ENCODE assay signal across 8 cellular contexts in genomic region chr12:108560752-108561719, GRCh38. TPM values are rescaled to one million over a fixed set of nuclear protein-coding genes. Genes with fewer than 3 reads are reported as not detected.
DNase-seq lines count a peak whose midpoint lies in the region; ATAC-seq and TF ChIP-seq lines count a peak whose summit lies in the region.

Gene SART3 (minus strand): TSS chr12:108561173. CDS start chr12:108561154, 19 bp downstream.

- H3K4me3 ChIP-seq in DOHH2 (ENCODE audit: low read length) (peak within 1 kb of the TSS; percentile 93), GM23248 (peak within 1 kb of the TSS; percentile 98), LNCaP clone FGC (ENCODE audit: low read depth, low read length) (peak within 1 kb of the TSS; percentile 63), RWPE2 (ENCODE audit: severe bottlenecking) (peak within 1 kb of the TSS; percentile 78)

- H3K9me3 ChIP-seq in DOHH2 (ENCODE audit: control insufficient read depth, insufficient read depth, low read length) (no peaks in the 10 kb centered on the region), GM23248 (ENCODE audit: low read depth) (no peaks in the 10 kb centered on the region), RWPE2 (ENCODE audit: severe bottlenecking) (no peaks in the 10 kb centered on the region)

- H3K9ac ChIP-seq in GM23248 = peak within 1 kb of the TSS; percentile 98

- H3K79me2 ChIP-seq in DOHH2 (ENCODE audit: control insufficient read depth, low read length) (peaks cover 79% of the 10 kb centered on the region), GM23248 (ENCODE audit: insufficient read depth) (peaks cover 75% of the 10 kb centered on the region)

- H3K9me2 ChIP-seq in DOHH2 (replicated peaks; ENCODE audit: control insufficient read depth, low read length) (no peaks in the 10 kb centered on the region), GM23248 (ENCODE audit: insufficient read depth) (no peaks in the 10 kb centered on the region)

- H3K36me3 ChIP-seq in DOHH2 (ENCODE audit: control insufficient read depth, low read length) (peaks cover 72% of the 10 kb centered on the region), GM23248 (ENCODE audit: low read depth) (peaks cover 18% of the 10 kb centered on the region), RWPE2 (ENCODE audit: low read depth) (peaks cover 49% of the 10 kb centered on the region)

- H3K27ac Mint-ChIP-seq in activated T-helper 2 cell treated with anti-CD3 and anti-CD28 coated beads, Interferon-gamma antibody, Interleukin-2, Interleukin-4, amounts not matched to agents 10 μg/mL and 5 μg/mL and 100 μg/mL, durations not matched to agents 14 hours and 24 hours and 36 hours = peak within 1 kb of the TSS; percentile 100
- H3K27ac Mint-ChIP-seq in naive thymus-derived CD8-positive, alpha-beta T cell = peak within 1 kb of the TSS; percentile 98 to 100 (median 100)
- peak within 1 kb of the TSS; percentile 99 for H3K27ac Mint-ChIP-seq in stimulated activated naive B cell treated with anti-CD40 and anti-IgM and Interleukin-4, amounts not matched to agents 10 μg/mL and 1 μg/mL and 100 μg/mL, for 72 hours

- no peak for TF ChIP-seq CTCF in DOHH2 (IDR thresholded peaks at IDR 0.05; ENCODE audit: low read depth, low read length, poor library complexity, severe bottlenecking)
- no peak for TF ChIP-seq CTCF in LNCaP clone FGC (IDR thresholded peaks at IDR 0.05; ENCODE audit: control insufficient read depth, extremely low read depth, insufficient read depth)
- TF ChIP-seq CTCF in RWPE2 (IDR thresholded peaks at IDR 0.05; ENCODE audit: poor library complexity, severe bottlenecking) = no peak

- intact Hi-C loops in activated T-helper 2 cell treated with anti-CD3 and anti-CD28 coated beads, Interferon-gamma antibody, Interleukin-2, Interleukin-4, amounts not matched to agents 10 μg/mL and 5 μg/mL and 100 μg/mL, durations not matched to agents 14 hours and 24 hours and 36 hours (cut with micrococcal nuclease) = loop anchor here (1.0 to 5.0 kb wide), 2 partner anchors 46 to 491 kb away; partner anchors contain the start of genes FICD and USP30

- H3K4me2 ChIP-seq in DOHH2 (ENCODE audit: low read length) (peak within 1 kb of the TSS; percentile 98), GM23248 (ENCODE audit: unreplicated experiment) (peak within 1 kb of the TSS; percentile 91)

- DNase-seq in GM23248 (peak; percentile 96), LNCaP clone FGC (ENCODE audit: low read depth) (peak; percentile 77), RWPE2 (ENCODE audit: low spot score) (peak; percentile 72), fibroblast of peridontal ligament (ENCODE audit: extremely low read depth) (peak; percentile 92)
- peak; percentile 79 for DNase-seq in activated T-helper 2 cell treated with anti-CD3 and anti-CD28 coated beads, Interferon-gamma antibody, Interleukin-2, Interleukin-4, amounts not matched to agents 10 μg/mL and 5 μg/mL and 100 μg/mL, durations not matched to agents 14 hours and 24 hours and 36 hours (ENCODE audit: low spot score)
- DNase-seq in naive thymus-derived CD8-positive, alpha-beta T cell = peak; percentile 67 to 94 (median 80)
- DNase-seq in stimulated activated naive B cell treated with anti-CD40 and anti-IgM and Interleukin-4, amounts not matched to agents 10 μg/mL and 1 μg/mL and 100 μg/mL, for 72 hours = peak; percentile 73

- peaks cover 65% of the 10 kb centered on the region for H3K4me1 ChIP-seq in DOHH2 (ENCODE audit: control insufficient read depth, low read length)
- H3K4me1 ChIP-seq in GM23248 (ENCODE audit: insufficient read depth) = peaks cover 33% of the 10 kb centered on the region
- peaks cover 6% of the 10 kb centered on the region for H3K4me1 ChIP-seq in RWPE2 (ENCODE audit: insufficient read depth, poor library complexity, severe bottlenecking)

- POLR2A ChIA-PET in naive thymus-derived CD8-positive, alpha-beta T cell (lab: Charles Lee) = interaction anchor here (0.7 to 11.6 kb wide), 14 partner anchors 8 to 1605 kb away, joined by 3 to 217 read pairs (median 3); partner anchors contain the start of genes KCTD10, SELPLG, SSH1 and TMEM263

- peak within 1 kb of the TSS; percentile 87 for H3K27ac ChIP-seq in DOHH2 (ENCODE audit: low read depth, low read length)
- H3K27ac ChIP-seq in GM23248 = peak within 1 kb of the TSS; percentile 91
- H3K27ac ChIP-seq in RWPE2 (ENCODE audit: poor library complexity, severe bottlenecking) = peak within 1 kb of the TSS; percentile 76

- H3F3A ChIP-seq in DOHH2 (ENCODE audit: control insufficient read depth, insufficient read depth) (peaks cover 8% of the 10 kb centered on the region; the same call in 1 of the 2 replicates), GM23248 (ENCODE audit: insufficient read depth) (peaks cover 21% of the 10 kb centered on the region)

- ATAC-seq in RWPE2 (ENCODE audit: low read depth) = peak; percentile 40
- ATAC-seq in naive thymus-derived CD8-positive, alpha-beta T cell = peak; percentile 52 to 57
- peak; percentile 49 to 60 for ATAC-seq in stimulated activated naive B cell treated with anti-CD40 and anti-IgM and Interleukin-4, amounts not matched to agents 10 μg/mL and 1 μg/mL and 100 μg/mL, for 72 hours (replicated peaks)

- 0 to 1% methylated on average over 54 to 56 of the region's 57 CpGs for WGBS in GM23248 (ENCODE audit: low coverage in 1 of 2, low lambda C conversion rate in 2 of 2, missing lambda C conversion rate in 2 of 2), 2 experiments

- H3K9me3 Mint-ChIP-seq in activated T-helper 2 cell treated with anti-CD3 and anti-CD28 coated beads, Interferon-gamma antibody, Interleukin-2, Interleukin-4, amounts not matched to agents 10 μg/mL and 5 μg/mL and 100 μg/mL, durations not matched to agents 14 hours and 24 hours and 36 hours = no peaks in the 10 kb centered on the region
- no peaks in the 10 kb centered on the region for H3K9me3 Mint-ChIP-seq in naive thymus-derived CD8-positive, alpha-beta T cell
- H3K9me3 Mint-ChIP-seq in stimulated activated naive B cell treated with anti-CD40 and anti-IgM and Interleukin-4, amounts not matched to agents 10 μg/mL and 1 μg/mL and 100 μg/mL, for 72 hours = no peaks in the 10 kb centered on the region

- peaks cover 28% of the 10 kb centered on the region for H3K4me1 Mint-ChIP-seq in activated T-helper 2 cell treated with anti-CD3 and anti-CD28 coated beads, Interferon-gamma antibody, Interleukin-2, Interleukin-4, amounts not matched to agents 10 μg/mL and 5 μg/mL and 100 μg/mL, durations not matched to agents 14 hours and 24 hours and 36 hours (ENCODE audit: low read depth)
- peaks cover 25 to 84% (median 57%) of the 10 kb centered on the region in 4 donors for H3K4me1 Mint-ChIP-seq in naive thymus-derived CD8-positive, alpha-beta T cell
- peaks cover 35 to 63% of the 10 kb centered on the region in 2 donors for H3K4me1 Mint-ChIP-seq in stimulated activated naive B cell treated with anti-CD40 and anti-IgM and Interleukin-4, amounts not matched to agents 10 μg/mL and 1 μg/mL and 100 μg/mL, for 72 hours

- H3K27me3 ChIP-seq in DOHH2 (ENCODE audit: control insufficient read depth, low read length) (no peaks in the 10 kb centered on the region), GM23248 (replicated peaks; ENCODE audit: insufficient read depth) (no peaks in the 10 kb centered on the region), RWPE2 (ENCODE audit: insufficient read depth, poor library complexity, severe bottlenecking) (no peaks in the 10 kb centered on the region)

- H4K20me1 ChIP-seq in DOHH2 (ENCODE audit: control insufficient read depth, insufficient read depth, low read depth, low read length) (peaks cover 11% of the 10 kb centered on the region; the same call in 1 of the 2 replicates), GM23248 (ENCODE audit: insufficient read depth) (0 out of 2 replicates have a peak, but pooled peaks cover 3% of the 10 kb centered on the region)

- H2AFZ ChIP-seq in GM23248 = peak within 1 kb of the TSS; percentile 89

- H3K27me3 Mint-ChIP-seq in activated T-helper 2 cell treated with anti-CD3 and anti-CD28 coated beads, Interferon-gamma antibody, Interleukin-2, Interleukin-4, amounts not matched to agents 10 μg/mL and 5 μg/mL and 100 μg/mL, durations not matched to agents 14 hours and 24 hours and 36 hours (ENCODE audit: low read depth) = no peaks in the 10 kb centered on the region
- no peaks in the 10 kb centered on the region for H3K27me3 Mint-ChIP-seq in naive thymus-derived CD8-positive, alpha-beta T cell
- no peaks in the 10 kb centered on the region for H3K27me3 Mint-ChIP-seq in stimulated activated naive B cell treated with anti-CD40 and anti-IgM and Interleukin-4, amounts not matched to agents 10 μg/mL and 1 μg/mL and 100 μg/mL, for 72 hours

- H3K36me3 Mint-ChIP-seq in activated T-helper 2 cell treated with anti-CD3 and anti-CD28 coated beads, Interferon-gamma antibody, Interleukin-2, Interleukin-4, amounts not matched to agents 10 μg/mL and 5 μg/mL and 100 μg/mL, durations not matched to agents 14 hours and 24 hours and 36 hours (ENCODE audit: low read depth) = peaks cover 56% of the 10 kb centered on the region
- H3K36me3 Mint-ChIP-seq in naive thymus-derived CD8-positive, alpha-beta T cell = peaks cover 4 to 43% (median 8%) of the 10 kb centered on the region in 3 donors
- H3K36me3 Mint-ChIP-seq in stimulated activated naive B cell treated with anti-CD40 and anti-IgM and Interleukin-4, amounts not matched to agents 10 μg/mL and 1 μg/mL and 100 μg/mL, for 72 hours = peaks cover 6 to 29% of the 10 kb centered on the region in 2 donors

- H3K4me3 Mint-ChIP-seq in activated T-helper 2 cell treated with anti-CD3 and anti-CD28 coated beads, Interferon-gamma antibody, Interleukin-2, Interleukin-4, amounts not matched to agents 10 μg/mL and 5 μg/mL and 100 μg/mL, durations not matched to agents 14 hours and 24 hours and 36 hours (ENCODE audit: low read depth) = peak within 1 kb of the TSS; percentile 100
- H3K4me3 Mint-ChIP-seq in naive thymus-derived CD8-positive, alpha-beta T cell = peak within 1 kb of the TSS; percentile 97 to 100 (median 100)
- H3K4me3 Mint-ChIP-seq in stimulated activated naive B cell treated with anti-CD40 and anti-IgM and Interleukin-4, amounts not matched to agents 10 μg/mL and 1 μg/mL and 100 μg/mL, for 72 hours = peak within 1 kb of the TSS; percentile 99 to 100

- in situ Hi-C loops in GM23248 (cut with MboI) = loop anchor here (10.0 kb wide), 2 partner anchors 244 to 534 kb away; partner anchors contain the start of genes ALKBH2 and UNG

RNA-seq across cellular contexts. Expression of gene SART3, which starts in this region (rescaled TPM):
- total RNA-seq in GM23248 (2014; rRNA removed; shearing (Covaris generic)) = 29.7 and 34.0 TPM in 2 replicates
- 20.5 and 20.8 TPM in 2 replicates for polyA plus RNA-seq in GM23248 (2016; fragmentation: Nextera tagmentation; extraction: Ambion mirVana)
- 85.8 and 92.6 TPM in 2 replicates for total RNA-seq in activated T-helper 2 cell treated with anti-CD3 and anti-CD28 coated beads, Interferon-gamma antibody, Interleukin-2, Interleukin-4, amounts not matched to agents 10 μg/mL and 5 μg/mL and 100 μg/mL, durations not matched to agents 14 hours and 24 hours and 36 hours
- total RNA-seq in naive thymus-derived CD8-positive, alpha-beta T cell = 10 to 100 TPM; 93.4 to 95.7 TPM
- polyA plus RNA-seq in naive thymus-derived CD8-positive, alpha-beta T cell = 10 to 100 TPM; 33.3 to 36.6 (median 36.1) TPM

Comparison
In these comparisons a context has a peak if more than half of its experiments do, and no peak if none do; other contexts are left out.
1. Peak in every context shown above with its lines: DNase-seq, ATAC-seq, H3K4me3 ChIP-seq and H3K27ac ChIP-seq.